23 cellular contexts compared by ENCODE assay signal in the genomic region with DNA sequence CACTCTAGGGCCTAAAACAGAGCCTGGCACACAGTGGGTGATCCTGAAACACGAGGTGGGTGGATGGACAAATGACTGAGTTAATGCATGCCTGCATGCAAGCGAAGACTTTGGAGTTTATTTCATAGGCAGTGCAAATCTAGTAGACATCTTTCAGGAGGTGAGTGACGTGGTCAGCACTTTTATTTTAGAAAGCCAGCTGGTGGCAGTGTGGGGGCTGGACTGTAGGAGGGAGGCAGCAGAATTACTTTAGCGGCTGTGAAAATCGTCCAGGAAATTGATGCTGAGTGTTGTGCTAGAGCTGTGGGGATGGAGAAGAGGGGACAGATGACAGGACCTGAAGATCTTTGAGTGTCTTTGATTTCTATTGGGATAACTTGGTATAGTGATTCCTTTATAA. TPM values are rescaled to one million over a fixed set of nuclear protein-coding genes. Genes with fewer than 3 reads are reported as not detected.
DNase-seq lines count a peak whose midpoint lies in the region; ATAC-seq and TF ChIP-seq lines count a peak whose summit lies in the region.
"Had no signal": no experiment of that assay in that cellular context is flagged by ENCODE, and none has a peak within 500 bp of the region (broad histone marks: within the 10 kb centered on the region; RNA-seq: fewer than 3 reads in every experiment).

No MANE protein-coding gene starts in this region.

- ATAC-seq in heart left ventricle (peak in 3 of 4 donors; percentile 34 to 62 (median 56)), right cardiac atrium (no peak)
- ATAC-seq in activated CD8-positive, alpha-beta T cell treated with anti-CD3 and anti-CD28 coated beads for 36 hours: no peak
- ATAC-seq: HepG2, left lung, WTC11 had no signal

- WGBS in heart left ventricle, 4 donors: 42 to 61% (median 57%) methylated on average over 5 of the region's 5 CpGs
- 51% methylated on average over 5 of the region's 5 CpGs for WGBS in right cardiac atrium

- H3K9me3 Mint-ChIP-seq in activated T-helper 1 cell treated with anti-CD3 and anti-CD28 coated beads, Interleukin-12 subunit alpha, Interleukin-12 subunit beta, Interleukin-2, Interleukin-4 antibody, amounts not matched to agents 30 ng/mL and 10 ng/mL and 1 ng/mL, durations not matched to agents 14 hours and 24 hours and 36 hours: no peaks in the 10 kb centered on the region
- no peaks in the 10 kb centered on the region for H3K9me3 Mint-ChIP-seq in activated CD8-positive, alpha-beta T cell treated with anti-CD3 and anti-CD28 coated beads for 36 hours
- H3K9me3 Mint-ChIP-seq: mesothelial cell of epicardium, WTC11 had no signal

- no peak overlapping the region for H3K4me3 ChIP-seq in heart left ventricle
- no peak overlapping the region for H3K4me3 ChIP-seq in right cardiac atrium (ENCODE audit: low read length)
- H3K4me3 ChIP-seq: left lung, Peyer's patch, SK-N-MC, stomach had no signal

- H3K36me3 ChIP-seq in heart left ventricle: peaks cover 0 to 12% (median 0%) of the 10 kb centered on the region in 9 donors
- H3K36me3 ChIP-seq: left lung, Peyer's patch had no signal

- H3K27me3 Mint-ChIP-seq in activated T-helper 1 cell treated with anti-CD3 and anti-CD28 coated beads, Interleukin-12 subunit alpha, Interleukin-12 subunit beta, Interleukin-2, Interleukin-4 antibody, amounts not matched to agents 30 ng/mL and 10 ng/mL and 1 ng/mL, durations not matched to agents 14 hours and 24 hours and 36 hours (ENCODE audit: insufficient read depth): no peaks in the 10 kb centered on the region
- no peaks in the 10 kb centered on the region for H3K27me3 Mint-ChIP-seq in activated CD8-positive, alpha-beta T cell treated with anti-CD3 and anti-CD28 coated beads for 36 hours

- TF ChIP-seq POLR2A in heart left ventricle (IDR thresholded peaks at IDR 0.05): no peak

- CTCF ChIA-PET in activated CD8-positive, alpha-beta T cell treated with anti-CD3 and anti-CD28 coated beads for 36 hours (lab: Charles Lee): no interaction called here

- peak in 1 of 12 donors; percentile 22 for TF ChIP-seq CTCF in heart left ventricle (IDR thresholded peaks at IDR 0.05)
- TF ChIP-seq CTCF in activated CD8-positive, alpha-beta T cell treated with anti-CD3 and anti-CD28 coated beads for 36 hours (IDR thresholded peaks at IDR 0.05): no peak

- peaks cover 45% of the 10 kb centered on the region for H3K4me1 Mint-ChIP-seq in activated T-helper 1 cell treated with anti-CD3 and anti-CD28 coated beads, Interleukin-12 subunit alpha, Interleukin-12 subunit beta, Interleukin-2, Interleukin-4 antibody, amounts not matched to agents 30 ng/mL and 10 ng/mL and 1 ng/mL, durations not matched to agents 14 hours and 24 hours and 36 hours (ENCODE audit: low read depth)
- H3K4me1 Mint-ChIP-seq in activated CD8-positive, alpha-beta T cell treated with anti-CD3 and anti-CD28 coated beads for 36 hours (ENCODE audit: low read depth): peaks cover 42% of the 10 kb centered on the region

- intact Hi-C loops in heart left ventricle (cut with DNase I) (no loop called here), right cardiac atrium (cut with DNase I) (no loop called here)
- intact Hi-C loops in activated T-helper 1 cell treated with anti-CD3 and anti-CD28 coated beads, Interleukin-12 subunit alpha, Interleukin-12 subunit beta, Interleukin-2, Interleukin-4 antibody, amounts not matched to agents 30 ng/mL and 10 ng/mL and 1 ng/mL, durations not matched to agents 14 hours and 24 hours and 36 hours (cut with micrococcal nuclease): no loop called here
- intact Hi-C loops in activated CD8-positive, alpha-beta T cell treated with anti-CD3 and anti-CD28 coated beads for 36 hours (cut with micrococcal nuclease): no loop called here

- H3K4me1 ChIP-seq in heart left ventricle: peaks cover 0 to 36% (median 11%) of the 10 kb centered on the region in 12 donors
- peaks cover 3% of the 10 kb centered on the region for H3K4me1 ChIP-seq in right cardiac atrium (ENCODE audit: control insufficient read depth, insufficient read depth, low read length)

- H3K27me3 ChIP-seq in heart left ventricle (no peaks in the 10 kb centered on the region), right cardiac atrium (ENCODE audit: control insufficient read depth, insufficient read depth) (no peaks in the 10 kb centered on the region)
- H3K27me3 ChIP-seq: left lung, Peyer's patch, stomach had no signal

- H3K27ac ChIP-seq in heart left ventricle (no peak overlapping the region), right cardiac atrium (ENCODE audit: low read length) (no peak overlapping the region)
- H3K27ac ChIP-seq: HL-60, left lung, Peyer's patch, SK-N-MC, stomach had no signal

- DNase-seq in heart left ventricle (no peak), right cardiac atrium (no peak), left kidney (ENCODE audit: low read depth, low spot score) (peak; percentile 69), superior temporal gyrus (ENCODE audit: extremely low spot score) (peak; percentile 67), GDM1 (lab: John Stamatoyannopoulos, UW) (no peak), SK-N-DZ (ENCODE audit: low spot score) (no peak)
- DNase-seq in activated T-helper 1 cell treated with anti-CD3 and anti-CD28 coated beads, Interleukin-12 subunit alpha, Interleukin-12 subunit beta, Interleukin-2, Interleukin-4 antibody, amounts not matched to agents 30 ng/mL and 10 ng/mL and 1 ng/mL, durations not matched to agents 14 hours and 24 hours and 36 hours (ENCODE audit: low spot score): no peak
- no peak for DNase-seq in activated CD8-positive, alpha-beta T cell treated with anti-CD3 and anti-CD28 coated beads for 36 hours
- DNase-seq: ACHN; activated CD8-positive, alpha-beta memory T cell treated with anti-CD3 and anti-CD28 coated beads, Interleukin-2, amount 50 U/mL, for 4 hours; glutamatergic neuron; left lung; NCI-H1105 treated with DMSO at 0.1 percent for 48 hours; NCI-H524; Peyer's patch; stimulated activated CD4-positive, alpha-beta T cell treated with anti-CD3 and anti-CD28 coated beads, Interleukin-4, amount 100 ng/mL, for 24 hours; stomach; T-helper 9 cell had no signal

- H3K4me3 Mint-ChIP-seq in activated T-helper 1 cell treated with anti-CD3 and anti-CD28 coated beads, Interleukin-12 subunit alpha, Interleukin-12 subunit beta, Interleukin-2, Interleukin-4 antibody, amounts not matched to agents 30 ng/mL and 10 ng/mL and 1 ng/mL, durations not matched to agents 14 hours and 24 hours and 36 hours: no peak overlapping the region
- H3K4me3 Mint-ChIP-seq in activated CD8-positive, alpha-beta T cell treated with anti-CD3 and anti-CD28 coated beads for 36 hours: no peak overlapping the region
- H3K4me3 Mint-ChIP-seq: mesothelial cell of epicardium, WTC11 had no signal

- POLR2A ChIA-PET in activated CD8-positive, alpha-beta T cell treated with anti-CD3 and anti-CD28 coated beads for 36 hours (lab: Charles Lee): no interaction called here

- peak overlapping the region; percentile 3 for H3K27ac Mint-ChIP-seq in activated T-helper 1 cell treated with anti-CD3 and anti-CD28 coated beads, Interleukin-12 subunit alpha, Interleukin-12 subunit beta, Interleukin-2, Interleukin-4 antibody, amounts not matched to agents 30 ng/mL and 10 ng/mL and 1 ng/mL, durations not matched to agents 14 hours and 24 hours and 36 hours
- no peak overlapping the region for H3K27ac Mint-ChIP-seq in activated CD8-positive, alpha-beta T cell treated with anti-CD3 and anti-CD28 coated beads for 36 hours
- H3K27ac Mint-ChIP-seq: mesothelial cell of epicardium had no signal

- H3K36me3 Mint-ChIP-seq in activated T-helper 1 cell treated with anti-CD3 and anti-CD28 coated beads, Interleukin-12 subunit alpha, Interleukin-12 subunit beta, Interleukin-2, Interleukin-4 antibody, amounts not matched to agents 30 ng/mL and 10 ng/mL and 1 ng/mL, durations not matched to agents 14 hours and 24 hours and 36 hours (ENCODE audit: low read depth): peaks cover 29% of the 10 kb centered on the region
- H3K36me3 Mint-ChIP-seq in activated CD8-positive, alpha-beta T cell treated with anti-CD3 and anti-CD28 coated beads for 36 hours (ENCODE audit: low read depth): peaks cover 2% of the 10 kb centered on the region
- H3K36me3 Mint-ChIP-seq: mesothelial cell of epicardium, WTC11 had no signal

- no peaks in the 10 kb centered on the region for H3K9me3 ChIP-seq in heart left ventricle
- H3K9me3 ChIP-seq in right cardiac atrium (ENCODE audit: control insufficient read depth, low read length): no peaks in the 10 kb centered on the region
- H3K9me3 ChIP-seq: left lung, Peyer's patch, stomach had no signal

RNA-seq across cellular contexts. Expression of a gene that starts 47.1 kb away (rescaled TPM):
- 10 to 100 TPM in 5 of 9 donors, 1 to 10 TPM in 4; 5.7 to 18.2 (median 11.7) TPM for total RNA-seq in heart left ventricle
- polyA plus RNA-seq in heart left ventricle: 10 to 100 TPM in 1 of 2 donors, 1 to 10 TPM in 1; 7.4 to 14.7 TPM
- total RNA-seq in right cardiac atrium: 10 to 100 TPM in 3 of 4 donors, 1 to 10 TPM in 1; 6.5 to 23.4 (median 19.0) TPM
- 8.5 TPM for polyA plus RNA-seq in right cardiac atrium
- 33.6 and 33.7 TPM in 2 replicates for total RNA-seq in activated T-helper 1 cell treated with anti-CD3 and anti-CD28 coated beads, Interleukin-12 subunit alpha, Interleukin-12 subunit beta, Interleukin-2, Interleukin-4 antibody, amounts not matched to agents 30 ng/mL and 10 ng/mL and 1 ng/mL, durations not matched to agents 14 hours and 24 hours and 36 hours
- total RNA-seq in activated CD8-positive, alpha-beta T cell treated with anti-CD3 and anti-CD28 coated beads for 36 hours: 10 to 100 TPM; 21.5 to 22.7 TPM
- polyA plus RNA-seq in SK-N-DZ (2014; cell fraction: cytosol; rRNA removed): 9.9 and 20.0 TPM in 2 replicates
- polyA plus RNA-seq in SK-N-DZ (2014; cell fraction: nucleus; rRNA removed): 19.1 and 20.9 TPM in 2 replicates

Comparison
In these comparisons a context has a peak if more than half of its experiments do, and no peak if none do; other contexts are left out.
1. ATAC-seq: peak in heart left ventricle (3 of 4); none in right cardiac atrium (0 of 2) and activated CD8-positive, alpha-beta T cell treated with anti-CD3 and anti-CD28 coated beads for 36 hours (single experiment).
2. DNase-seq: peak in left kidney (single experiment) and superior temporal gyrus (single experiment); none in heart left ventricle (0 of 5), right cardiac atrium (0 of 3), activated T-helper 1 cell treated with anti-CD3 and anti-CD28 coated beads, Interleukin-12 subunit alpha, Interleukin-12 subunit beta, Interleukin-2, Interleukin-4 antibody, amounts not matched to agents 30 ng/mL and 10 ng/mL and 1 ng/mL, durations not matched to agents 14 hours and 24 hours and 36 hours (single experiment), activated CD8-positive, alpha-beta T cell treated with anti-CD3 and anti-CD28 coated beads for 36 hours (single experiment), GDM1 (single experiment) and SK-N-DZ (single experiment).